ENCODE assay signal across 1 cellular context in the genomic region with DNA sequence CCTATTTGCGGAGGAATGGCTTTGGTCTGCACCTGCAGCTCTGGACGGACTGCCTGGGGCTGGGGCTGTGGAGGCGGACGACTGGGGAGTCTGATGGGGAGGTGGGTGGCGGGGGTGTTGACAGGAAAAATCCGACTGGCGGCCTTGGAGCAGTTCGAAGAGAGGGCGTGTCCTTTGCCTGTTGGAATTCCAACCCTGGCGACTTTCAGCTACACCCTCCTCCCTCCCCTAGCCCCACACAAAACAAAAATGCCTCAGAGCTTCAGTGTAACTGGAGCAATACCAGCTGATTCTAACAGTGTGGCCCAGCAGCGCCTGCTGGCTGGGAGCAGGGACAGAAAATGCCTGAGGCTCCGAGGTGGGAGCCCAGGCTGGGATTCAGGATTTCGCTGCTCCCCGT.
TF ChIP-seq lines count a peak whose summit lies in the region.

No MANE protein-coding gene starts in this region.

TF ChIP-seq in GM23338, 12 proteins besides CTCF, POLR2A, EP300 and RAD21 (continued from another document):
- TF ChIP-seq EZH2 (IDR thresholded peaks at IDR 0.05; ENCODE audit: low read depth, unreplicated experiment) (no peak), ZNF331 (CRISPR knock-in tag; IDR thresholded peaks at IDR 0.05; ENCODE audit: low read depth) (no peak), ZNF114 (CRISPR knock-in tag; IDR thresholded peaks at IDR 0.05) (no peak), EZH2phosphoT487 (IDR thresholded peaks at IDR 0.05; ENCODE audit: unreplicated experiment) (no peak), NANOG (IDR thresholded peaks at IDR 0.05; ENCODE audit: borderline replicate concordance) (no peak), STAT1 (IDR thresholded peaks at IDR 0.05; ENCODE audit: unreplicated experiment) (no peak), CREB1 (CRISPR knock-in tag; IDR thresholded peaks at IDR 0.05; ENCODE audit: low read depth) (no peak), POLR2AphosphoS5 (IDR thresholded peaks at IDR 0.05; ENCODE audit: low read depth) (no peak)
- TF ChIP-seq, protein P1, sequence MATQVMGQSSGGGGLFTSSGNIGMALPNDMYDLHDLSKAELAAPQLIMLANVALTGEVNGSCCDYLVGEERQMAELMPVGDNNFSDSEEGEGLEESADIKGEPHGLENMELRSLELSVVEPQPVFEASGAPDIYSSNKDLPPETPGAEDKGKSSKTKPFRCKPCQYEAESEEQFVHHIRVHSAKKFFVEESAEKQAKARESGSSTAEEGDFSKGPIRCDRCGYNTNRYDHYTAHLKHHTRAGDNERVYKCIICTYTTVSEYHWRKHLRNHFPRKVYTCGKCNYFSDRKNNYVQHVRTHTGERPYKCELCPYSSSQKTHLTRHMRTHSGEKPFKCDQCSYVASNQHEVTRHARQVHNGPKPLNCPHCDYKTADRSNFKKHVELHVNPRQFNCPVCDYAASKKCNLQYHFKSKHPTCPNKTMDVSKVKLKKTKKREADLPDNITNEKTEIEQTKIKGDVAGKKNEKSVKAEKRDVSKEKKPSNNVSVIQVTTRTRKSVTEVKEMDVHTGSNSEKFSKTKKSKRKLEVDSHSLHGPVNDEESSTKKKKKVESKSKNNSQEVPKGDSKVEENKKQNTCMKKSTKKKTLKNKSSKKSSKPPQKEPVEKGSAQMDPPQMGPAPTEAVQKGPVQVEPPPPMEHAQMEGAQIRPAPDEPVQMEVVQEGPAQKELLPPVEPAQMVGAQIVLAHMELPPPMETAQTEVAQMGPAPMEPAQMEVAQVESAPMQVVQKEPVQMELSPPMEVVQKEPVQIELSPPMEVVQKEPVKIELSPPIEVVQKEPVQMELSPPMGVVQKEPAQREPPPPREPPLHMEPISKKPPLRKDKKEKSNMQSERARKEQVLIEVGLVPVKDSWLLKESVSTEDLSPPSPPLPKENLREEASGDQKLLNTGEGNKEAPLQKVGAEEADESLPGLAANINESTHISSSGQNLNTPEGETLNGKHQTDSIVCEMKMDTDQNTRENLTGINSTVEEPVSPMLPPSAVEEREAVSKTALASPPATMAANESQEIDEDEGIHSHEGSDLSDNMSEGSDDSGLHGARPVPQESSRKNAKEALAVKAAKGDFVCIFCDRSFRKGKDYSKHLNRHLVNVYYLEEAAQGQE (IDR thresholded peaks at IDR 0.05; ENCODE audit: unreplicated experiment), result no peak
